ENCODE assay signal across 15 cellular contexts in the genomic region with DNA sequence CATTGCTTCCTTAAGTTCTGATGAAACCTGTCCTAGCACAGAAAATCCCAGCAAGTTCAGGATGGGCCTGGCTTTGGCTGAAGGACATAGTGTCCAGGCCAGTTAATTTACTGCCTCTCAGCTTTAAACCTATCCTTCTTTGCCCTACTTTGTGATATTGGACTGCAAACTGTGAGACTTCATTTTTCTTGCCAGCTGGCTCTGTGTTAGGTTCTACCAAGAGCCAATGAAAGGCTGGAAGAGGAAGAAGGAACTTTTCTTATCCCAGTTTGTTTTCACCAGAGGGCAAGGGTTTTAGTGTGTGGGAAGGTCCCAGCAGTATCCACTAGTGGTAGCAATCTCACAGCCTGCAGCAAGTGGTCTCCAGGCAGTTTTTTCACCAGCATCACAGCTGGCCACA. TPM values are rescaled to one million over a fixed set of nuclear protein-coding genes. Genes with fewer than 3 reads are reported as not detected.
DNase-seq lines count a peak whose midpoint lies in the region; ATAC-seq and TF ChIP-seq lines count a peak whose summit lies in the region.
"Had no signal": no experiment of that assay in that cellular context is flagged by ENCODE, and none has a peak within 500 bp of the region (broad histone marks: within the 10 kb centered on the region; RNA-seq: fewer than 3 reads in every experiment).

No MANE protein-coding gene starts in this region.

- TF ChIP-seq CTCF in MCF 10A (IDR thresholded peaks at IDR 0.05; ENCODE audit: unreplicated experiment) (no peak), mammary epithelial cell (conservative IDR thresholded peaks at IDR 0.05 in 1 of 2, IDR thresholded peaks at IDR 0.05 in 1 of 2; ENCODE audit: extremely low read depth in 1 of 2, insufficient read depth in 1 of 2, low read depth in 1 of 2, low read length in 2 of 2) (no peak), mucosa of descending colon (IDR thresholded peaks at IDR 0.05) (no peak)

- peaks cover 14% of the 10 kb centered on the region for H3K4me1 Mint-ChIP-seq in MCF 10A (ENCODE audit: insufficient read depth, unreplicated experiment)
- peaks cover 30% of the 10 kb centered on the region for H3K4me1 Mint-ChIP-seq in dendritic cell treated with granulocyte-macrophage colony-stimulating factor and Interleukin-4, amounts not matched to agents 40 ng/mL and 50 ng/mL, for 4 days (ENCODE audit: low read depth)

- no peak overlapping the region for H3K4me3 Mint-ChIP-seq in MCF 10A (ENCODE audit: unreplicated experiment)
- H3K4me3 Mint-ChIP-seq in dendritic cell treated with granulocyte-macrophage colony-stimulating factor and Interleukin-4, amounts not matched to agents 40 ng/mL and 50 ng/mL, for 4 days: no peak overlapping the region
- H3K4me3 Mint-ChIP-seq: activated CD8-positive, alpha-beta memory T cell treated with anti-CD3 and anti-CD28 coated beads, Interleukin-2, amount 10 ng/mL, durations not matched to agents 7 days and 5 days had no signal

- DNase-seq in MCF 10A (ENCODE audit: unreplicated experiment) (no peak), mammary epithelial cell (no peak), mucosa of descending colon (no peak), aorta (no peak), activated gamma-delta T cell treated with Interleukin-2 at 50 U/mL for 16 hours (no peak)
- DNase-seq in activated effector memory CD4-positive, alpha-beta T cell treated with Interleukin-2 at 50 U/mL for 16 hours: no peak
- no peak for DNase-seq in activated effector memory CD4-positive, alpha-beta T cell treated with anti-CD3 and anti-CD28 coated beads, Interleukin-2, amount 50 U/mL, for 16 hours
- DNase-seq: activated CD8-positive, alpha-beta memory T cell treated with anti-CD3 and anti-CD28 coated beads, Interleukin-2, amount 10 ng/mL, durations not matched to agents 7 days and 5 days; Calu3; HCEC 1CT; MM.1S; NCI-H2081; NCI-H774; spleen had no signal

- dilution Hi-C loops in mammary epithelial cell (cut with HindIII; ENCODE audit: low sequenced_read_pairs): no loop called here

- CTCF ChIA-PET in MCF 10A (lab: Yijun Ruan, JAX): interaction anchor here (0.7 kb wide), 1 partner anchor 889 kb away, joined by 3 read pairs; no protein-coding TSS in a partner anchor
- CTCF ChIA-PET in mammary epithelial cell (lab: Charles Lee; ENCODE audit: low non-redundant PET): no interaction called here

- intact Hi-C loops in MCF 10A (cut with micrococcal nuclease) (no loop called here), mammary epithelial cell (cut with micrococcal nuclease) (no loop called here), mucosa of descending colon (cut with DNase I, micrococcal nuclease) (no loop called here), aorta (cut with DNase I) (no loop called here)
- intact Hi-C loops in dendritic cell treated with granulocyte-macrophage colony-stimulating factor and Interleukin-4, amounts not matched to agents 40 ng/mL and 50 ng/mL, for 4 days (cut with micrococcal nuclease): no loop called here

- peaks cover 48% of the 10 kb centered on the region for H3K36me3 Mint-ChIP-seq in MCF 10A (ENCODE audit: insufficient read depth, unreplicated experiment)
- peaks cover 45% of the 10 kb centered on the region for H3K36me3 Mint-ChIP-seq in dendritic cell treated with granulocyte-macrophage colony-stimulating factor and Interleukin-4, amounts not matched to agents 40 ng/mL and 50 ng/mL, for 4 days (ENCODE audit: low read depth)

- H3K9me3 ChIP-seq in mammary epithelial cell (replicated peaks; ENCODE audit: insufficient read depth, low read length) (no peaks in the 10 kb centered on the region), mucosa of descending colon (no peaks in the 10 kb centered on the region), aorta (ENCODE audit: control insufficient read depth, low read length) (no peaks in the 10 kb centered on the region)
- H3K9me3 ChIP-seq: spleen had no signal

- H3K36me3 ChIP-seq in mammary epithelial cell (ENCODE audit: insufficient read depth, low read length) (peaks cover 8% of the 10 kb centered on the region), mucosa of descending colon (ENCODE audit: low read depth) (no peaks in the 10 kb centered on the region), aorta (ENCODE audit: control insufficient read depth in 1 of 2, insufficient read depth in 2 of 2, low read length in 1 of 2) (peaks cover 0 to 4% of the 10 kb centered on the region in 2 donors)

- H3K27me3 Mint-ChIP-seq in MCF 10A (ENCODE audit: insufficient read depth, unreplicated experiment): no peaks in the 10 kb centered on the region
- no peaks in the 10 kb centered on the region for H3K27me3 Mint-ChIP-seq in dendritic cell treated with granulocyte-macrophage colony-stimulating factor and Interleukin-4, amounts not matched to agents 40 ng/mL and 50 ng/mL, for 4 days
- H3K27me3 Mint-ChIP-seq: activated CD8-positive, alpha-beta memory T cell treated with anti-CD3 and anti-CD28 coated beads, Interleukin-2, amount 10 ng/mL, durations not matched to agents 7 days and 5 days had no signal

- no peaks in the 10 kb centered on the region for H3K27me3 ChIP-seq in mammary epithelial cell (ENCODE audit: insufficient read depth, low read length)
- no peaks in the 10 kb centered on the region for H3K27me3 ChIP-seq in aorta (ENCODE audit: control insufficient read depth in 1 of 2, insufficient read depth in 2 of 2, low read length in 1 of 2)
- H3K27me3 ChIP-seq: spleen had no signal

- no peaks in the 10 kb centered on the region for H3K9me3 Mint-ChIP-seq in MCF 10A (ENCODE audit: unreplicated experiment)
- no peaks in the 10 kb centered on the region for H3K9me3 Mint-ChIP-seq in dendritic cell treated with granulocyte-macrophage colony-stimulating factor and Interleukin-4, amounts not matched to agents 40 ng/mL and 50 ng/mL, for 4 days

- H3K27ac ChIP-seq in mammary epithelial cell (ENCODE audit: insufficient read depth, low read depth, low read length): no peak overlapping the region
- H3K27ac ChIP-seq in aorta (ENCODE audit: low read depth in 1 of 2, low read length in 2 of 2): no peak overlapping the region

- H3K4me3 ChIP-seq in mammary epithelial cell (replicated peaks in 1 of 3; ENCODE audit: insufficient read depth in 1 of 3, low read depth in 2 of 3, low read length in 3 of 3) (no peak overlapping the region), mucosa of descending colon (no peak overlapping the region), aorta (ENCODE audit: low read length in 2 of 2) (no peak overlapping the region)
- H3K4me3 ChIP-seq: spleen had no signal

- H3K4me2 ChIP-seq in mammary epithelial cell (ENCODE audit: insufficient read depth, low read depth, low read length): no peak overlapping the region

- H3K9ac ChIP-seq in mammary epithelial cell (ENCODE audit: insufficient read depth, low read length): no peak overlapping the region

- no TSS peak for BruUV-seq in MCF 10A (replicated peaks; lab: Mats Ljungman, UMichigan)
- no TSS peak for BruUV-seq in mammary epithelial cell (replicated peaks; lab: Mats Ljungman, UMichigan)

- no peaks in the 10 kb centered on the region for H4K20me1 ChIP-seq in mammary epithelial cell (ENCODE audit: insufficient read depth, low read length)

- H3K4me1 ChIP-seq in mammary epithelial cell (ENCODE audit: insufficient read depth, low read length) (no peaks in the 10 kb centered on the region), mucosa of descending colon (ENCODE audit: low read depth) (peaks cover 12% of the 10 kb centered on the region), aorta (ENCODE audit: control insufficient read depth in 1 of 2, insufficient read depth in 2 of 2, low read length in 2 of 2) (no peaks in the 10 kb centered on the region)

- peaks cover 35% of the 10 kb centered on the region for H3K79me2 ChIP-seq in mammary epithelial cell (ENCODE audit: insufficient read depth, low read length)

- ATAC-seq in mucosa of descending colon: peak; percentile 68
- ATAC-seq in aorta (ENCODE audit: low FRiP score): peak; percentile 46
- ATAC-seq: activated CD8-positive, alpha-beta memory T cell treated with anti-CD3 and anti-CD28 coated beads, Interleukin-2, amount 10 ng/mL, durations not matched to agents 7 days and 5 days had no signal

- peak overlapping the region; percentile 71 for H3K27ac Mint-ChIP-seq in MCF 10A (ENCODE audit: low read depth, unreplicated experiment)
- peak overlapping the region; percentile 60 for H3K27ac Mint-ChIP-seq in dendritic cell treated with granulocyte-macrophage colony-stimulating factor and Interleukin-4, amounts not matched to agents 40 ng/mL and 50 ng/mL, for 4 days

- in situ Hi-C loops in mammary epithelial cell (cut with MboI; ENCODE audit: low sequenced_read_pairs in 2 of 2): no loop called here

- POLR2A ChIA-PET in MCF 10A (lab: Yijun Ruan, JAX): interaction anchor here (1.0 to 2.0 kb wide), 4 partner anchors 8 to 60 kb away, joined by 3 to 6 read pairs (median 5); a partner anchor contains a TSS

- H2AFZ ChIP-seq in mammary epithelial cell (ENCODE audit: low read depth, low read length): no peak overlapping the region

RNA-seq across cellular contexts. Expression of a gene that starts 18.2 kb away (rescaled TPM):
- total RNA-seq in MCF 10A (2022) (39.1 and 50.1 TPM in 2 replicates), mammary epithelial cell (10 to 100 TPM; 33.3 to 40.7 TPM), mucosa of descending colon (10 to 100 TPM; 37.5 to 62.0 (median 40.5) TPM), aorta (10 to 100 TPM; 36.7 to 48.3 TPM)
- polyA plus RNA-seq in mammary epithelial cell (10.9 TPM), aorta (10 to 100 TPM; 12.1 to 14.1 TPM)
- polyA minus RNA-seq in mammary epithelial cell: 25.5 TPM
